Comparison of ENCODE assay signal across 9 cellular contexts in the genomic region with DNA sequence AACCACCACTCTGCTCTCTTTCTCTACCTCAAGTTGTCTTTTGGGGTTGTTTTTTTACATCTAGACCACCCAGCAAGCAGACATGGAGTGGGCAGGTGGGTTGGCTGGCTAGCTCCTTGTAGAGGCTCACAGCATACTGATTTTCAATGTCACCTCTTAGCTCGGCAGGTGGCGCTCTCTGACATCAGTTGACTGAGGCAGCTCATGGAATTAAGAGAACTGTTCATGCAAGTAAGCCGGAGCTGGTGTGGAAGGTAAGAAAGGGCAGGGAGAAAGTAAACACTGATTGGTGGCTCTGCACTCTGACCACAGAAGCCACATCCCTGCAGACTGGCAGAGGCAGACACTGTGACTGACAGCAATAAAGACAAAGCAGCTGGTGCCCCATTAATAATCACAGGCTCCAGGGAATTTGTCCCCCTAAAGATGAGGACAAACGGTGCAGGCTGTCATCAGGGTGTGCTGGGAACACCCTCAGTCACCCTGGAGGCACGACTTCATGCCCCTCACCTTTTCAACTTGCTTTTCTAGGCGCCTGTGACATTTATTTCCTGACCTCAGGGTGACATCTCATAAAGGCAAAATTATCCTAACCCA.
DNase-seq lines count a peak whose midpoint lies in the region; ATAC-seq and TF ChIP-seq lines count a peak whose summit lies in the region.
"Had no signal": no experiment of that assay in that cellular context is flagged by ENCODE, and none has a peak within 500 bp of the region (broad histone marks: within the 10 kb centered on the region; RNA-seq: fewer than 3 reads in every experiment).

No MANE protein-coding gene starts in this region.

- H3K27me3 ChIP-seq in MG63 = peaks cover 12% of the 10 kb centered on the region
- H3K27me3 ChIP-seq in PC-9 (ENCODE audit: insufficient read depth, low read depth) = peaks cover 27% of the 10 kb centered on the region

- H3F3A ChIP-seq in PC-9 (ENCODE audit: insufficient read depth, low read depth) = no peaks in the 10 kb centered on the region

- no peak overlapping the region for H3K27ac ChIP-seq in PC-9

- no peak overlapping the region for H3K4me3 ChIP-seq in MG63
- no peak overlapping the region for H3K4me3 ChIP-seq in PC-9
- no peak overlapping the region for H3K4me3 ChIP-seq in choroid plexus epithelial cell (ENCODE audit: low read depth, low read length)

- no peak overlapping the region for H2AFZ ChIP-seq in PC-9

- BruUV-seq in PC-9 (replicated peaks; lab: Mats Ljungman, UMichigan) = no TSS peak

- H3K9me2 ChIP-seq in PC-9 (ENCODE audit: insufficient read depth) = no peaks in the 10 kb centered on the region

- H4K20me1 ChIP-seq in PC-9 (ENCODE audit: insufficient read depth) = no peaks in the 10 kb centered on the region

- H3K9me3 ChIP-seq in MG63 (no peaks in the 10 kb centered on the region), PC-9 (ENCODE audit: insufficient read depth, low read depth) (no peaks in the 10 kb centered on the region)

- H3K36me3 ChIP-seq in MG63 (no peaks in the 10 kb centered on the region), PC-9 (ENCODE audit: low read depth) (no peaks in the 10 kb centered on the region)

- CTCF ChIA-PET in PC-9 (lab: Charles Lee) = interaction anchor here (0.6 to 1.2 kb wide), 4 partner anchors 238 to 1584 kb away, joined by 3 to 7 read pairs (median 4); no protein-coding TSS in a partner anchor

- no peaks in the 10 kb centered on the region for H3K4me1 ChIP-seq in PC-9 (replicated peaks; ENCODE audit: insufficient read depth)

- POLR2A ChIA-PET in PC-9 (lab: Charles Lee; ENCODE audit: unreplicated experiment) = no interaction called here

- no peak overlapping the region for H3K4me2 ChIP-seq in PC-9

- H3K79me2 ChIP-seq in PC-9 (ENCODE audit: low read depth) = no peaks in the 10 kb centered on the region

- ATAC-seq in GM21390 (IDR thresholded peaks at IDR 0.05; ENCODE audit: unreplicated experiment) = peak; percentile 60
- ATAC-seq in GM18517 (IDR thresholded peaks at IDR 0.05; ENCODE audit: unreplicated experiment) = no peak
- no peak for ATAC-seq in HG03378 (IDR thresholded peaks at IDR 0.05; ENCODE audit: unreplicated experiment)

- TF ChIP-seq CTCF in PC-9 (conservative IDR thresholded peaks at IDR 0.05) (peak; percentile 85), choroid plexus epithelial cell (conservative IDR thresholded peaks at IDR 0.05; ENCODE audit: low read depth, low read length) (peak; percentile 67)

- DNase-seq in DMS53 treated with DMSO at 0.1 percent for 48 hours (lab: John Stamatoyannopoulos, UW; ENCODE audit: unreplicated experiment) = peak; percentile 88
- DNase-seq in MG63 = peak; percentile 43
- DNase-seq in PC-9 = peak; percentile 61 to 69
- DNase-seq in choroid plexus epithelial cell (ENCODE audit: low read depth) = peak; percentile 62
- peak; percentile 47 to 65 for DNase-seq in lung microvascular endothelial cell (ENCODE audit: low read depth in 2 of 2)
- DNase-seq: activated B cell treated with CpG ODN at 0.5 μM for 24 hours had no signal

- intact Hi-C loops in PC-9 (cut with micrococcal nuclease; ENCODE audit: unreplicated experiment) = loop anchor here (1.0 kb wide), 3 partner anchors 14 to 464 kb away; no protein-coding TSS in a partner anchor
